In the genomic region with DNA sequence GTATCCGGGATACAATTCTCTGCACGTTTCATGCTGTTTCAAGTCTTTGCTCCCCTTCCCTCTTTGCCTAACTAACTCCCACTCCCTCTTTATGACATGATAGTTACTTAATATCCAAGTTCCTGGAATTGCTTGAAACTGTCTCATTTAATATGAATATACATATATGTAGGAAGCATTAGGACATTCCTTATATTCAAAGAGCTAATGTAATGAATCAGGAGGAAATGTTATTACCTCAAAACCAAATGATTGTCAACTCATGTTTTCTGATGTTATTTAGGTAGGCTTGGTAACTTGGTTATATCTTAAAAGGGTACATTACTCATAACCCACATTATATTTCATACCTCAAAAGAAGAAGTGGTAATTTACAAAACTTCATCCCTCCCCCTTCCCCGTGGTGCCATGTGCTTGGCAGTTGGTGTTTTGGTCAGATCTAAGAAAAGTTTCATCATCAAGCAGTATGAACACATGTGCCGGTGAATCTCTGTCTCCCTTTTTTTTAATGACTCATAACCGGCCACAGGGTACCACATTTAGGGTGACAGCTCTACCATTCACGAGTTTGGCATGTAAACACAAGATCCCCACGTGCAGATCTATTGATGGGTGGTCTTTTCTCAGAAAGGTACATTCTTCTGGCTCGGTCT, we compare ENCODE assay signal across 9 cellular contexts. TPM values are rescaled to one million over a fixed set of nuclear protein-coding genes. Genes with fewer than 3 reads are reported as not detected.
A peak's percentile ranks its signal among the peaks of the same experiment; 100 is the strongest.
DNase-seq lines count a peak whose midpoint lies in the region; ATAC-seq lines count a peak whose summit lies in the region.
"Had no signal": no experiment of that assay in that cellular context is flagged by ENCODE, and none has a peak within 500 bp of the region (broad histone marks: within the 10 kb centered on the region; RNA-seq: fewer than 3 reads in every experiment).

No MANE protein-coding gene starts in this region.

- no peaks in the 10 kb centered on the region for H3K27me3 ChIP-seq in neuronal stem cell (ENCODE audit: control insufficient read depth in 3 of 3, insufficient read depth in 3 of 3, low read depth in 1 of 3, low read length in 3 of 3)

- WGBS in neuronal stem cell (ENCODE audit: extremely low coverage in 2 of 2, insufficient read length in 2 of 2, insufficient replicate concordance in 1 of 2), 2 donors, result no CpG with 5 or more reads among the region's 8 CpGs

- DNase-seq in NOMO-1 treated with dmso at 0.1 percent for 144 hours (lab: John Stamatoyannopoulos, UW; ENCODE audit: unreplicated experiment) (peak; percentile 94), skeletal muscle cell (ENCODE audit: low read depth) (peak; percentile 47), cardiac septum (ENCODE audit: low spot score) (no peak), neuronal stem cell (ENCODE audit: low spot score) (no peak), COR-L47 (lab: John Stamatoyannopoulos, UW) (no peak)
- peak; percentile 40 for DNase-seq in activated T-helper 9 cell treated with anti-CD3 and anti-CD28 coated beads, Interleukin-2, amount 50 U/mL, for 16 hours (ENCODE audit: low read depth)
- DNase-seq: psoas muscle had no signal

- no peak overlapping the region for H3K9ac ChIP-seq in neuronal stem cell (ENCODE audit: low read depth, low read length, poor library complexity)

- peak; percentile 62 for ATAC-seq in GM18499 (IDR thresholded peaks at IDR 0.05; ENCODE audit: insufficient read depth, unreplicated experiment)
- peak; percentile 74 for ATAC-seq in HG02623 (IDR thresholded peaks at IDR 0.05; ENCODE audit: unreplicated experiment)

- H3K9me3 ChIP-seq in neuronal stem cell (replicated peaks in 1 of 2; ENCODE audit: control insufficient read depth in 2 of 2, insufficient read depth in 1 of 2, low read depth in 1 of 2, low read length in 2 of 2), result no peaks in the 10 kb centered on the region
- H3K9me3 ChIP-seq: psoas muscle had no signal

- H3K36me3 ChIP-seq in neuronal stem cell (replicated peaks in 1 of 2; ENCODE audit: control insufficient read depth in 2 of 2, insufficient read depth in 2 of 2, low read length in 2 of 2), result peaks cover 1 to 2% of the 10 kb centered on the region in 2 donors

- intact Hi-C loops in cardiac septum (cut with DNase I), result no loop called here

- H2AK5ac ChIP-seq in neuronal stem cell (ENCODE audit: low read depth, low read length), result no peak overlapping the region

- no peak overlapping the region for H3K18ac ChIP-seq in neuronal stem cell (ENCODE audit: low read length)

- H3K4ac ChIP-seq in neuronal stem cell (ENCODE audit: low read length), result no peak overlapping the region

- H3K4me3 ChIP-seq in skeletal muscle cell (ENCODE audit: low read depth, low read length) (no peak overlapping the region), neuronal stem cell (ENCODE audit: low read length in 2 of 2) (no peak overlapping the region)
- H3K4me3 ChIP-seq: psoas muscle had no signal

- no peak overlapping the region for H4K91ac ChIP-seq in neuronal stem cell (ENCODE audit: low read depth, low read length, poor library complexity)

- H2BK5ac ChIP-seq in neuronal stem cell (ENCODE audit: low read length), result no peak overlapping the region

- no peak overlapping the region for H2BK120ac ChIP-seq in neuronal stem cell (ENCODE audit: low read depth, low read length)

- no peak overlapping the region for H3K27ac ChIP-seq in neuronal stem cell (replicated peaks; ENCODE audit: low read length)
- H3K27ac ChIP-seq: psoas muscle had no signal

- H2BK15ac ChIP-seq in neuronal stem cell (ENCODE audit: low read length), result no peak overlapping the region

- no peak overlapping the region for H2AFZ ChIP-seq in neuronal stem cell (ENCODE audit: low read length)

- peaks cover 5 to 11% of the 10 kb centered on the region in 2 donors for H3K4me1 ChIP-seq in neuronal stem cell (ENCODE audit: control insufficient read depth in 2 of 2, insufficient read depth in 1 of 2, low read depth in 1 of 2, low read length in 2 of 2)
- H3K4me1 ChIP-seq: psoas muscle had no signal

- no peak overlapping the region for H3K4me2 ChIP-seq in neuronal stem cell (ENCODE audit: insufficient read depth, low read length, poor library complexity, severe bottlenecking)

- no peak overlapping the region for H3K23ac ChIP-seq in neuronal stem cell (ENCODE audit: low read depth, low read length, poor library complexity)

- no peak overlapping the region for H4K8ac ChIP-seq in neuronal stem cell (ENCODE audit: low read depth, low read length)

- no peak overlapping the region for H2BK12ac ChIP-seq in neuronal stem cell (ENCODE audit: low read length)

- no peak overlapping the region for H3K14ac ChIP-seq in neuronal stem cell (ENCODE audit: low read length)

- no peaks in the 10 kb centered on the region for H3K79me1 ChIP-seq in neuronal stem cell (ENCODE audit: low read depth, low read length)

RNA-seq across cellular contexts. Expression of gene HCAR2, which starts 56.5 kb away (rescaled TPM):
- 0.59 TPM for total RNA-seq in cardiac septum
- polyA plus RNA-seq in neuronal stem cell (2013, experiment 1 of 2), result not detected
- not detected for polyA plus RNA-seq in neuronal stem cell (2013, experiment 2 of 2)

Comparison
In these comparisons a context has a peak if more than half of its experiments do, and no peak if none do; other contexts are left out.
1. DNase-seq: peak in NOMO-1 treated with dmso at 0.1 percent for 144 hours (single experiment), activated T-helper 9 cell treated with anti-CD3 and anti-CD28 coated beads, Interleukin-2, amount 50 U/mL, for 16 hours (single experiment) and skeletal muscle cell (single experiment); none in cardiac septum (single experiment), neuronal stem cell (single experiment) and COR-L47 (single experiment).